26 cellular contexts compared by ENCODE assay signal in the genomic region with DNA sequence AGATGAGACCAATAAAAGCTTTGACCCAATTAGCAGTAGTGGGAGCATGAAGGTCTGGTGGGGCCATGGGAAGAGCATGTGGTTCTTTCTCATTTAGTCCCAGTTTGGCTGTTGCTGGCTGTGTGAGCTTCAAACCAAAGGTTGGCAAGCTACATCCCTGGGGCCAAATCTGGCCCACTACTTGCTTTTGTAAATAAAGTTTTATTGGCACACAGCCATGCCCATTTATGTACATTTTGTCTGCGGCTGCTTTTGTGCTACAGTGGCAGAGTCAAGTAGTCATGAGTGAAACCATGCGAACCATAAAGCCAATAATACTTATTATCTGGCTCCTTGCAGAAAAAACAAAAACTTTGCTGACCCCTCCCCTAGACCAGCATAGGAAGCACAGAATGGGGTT.
"Had no signal": no experiment of that assay in that cellular context is flagged by ENCODE, and none has a peak within 500 bp of the region (broad histone marks: within the 10 kb centered on the region; RNA-seq: fewer than 3 reads in every experiment).

No MANE protein-coding gene starts in this region.

- H3K4me2 ChIP-seq: hepatocyte had no signal

- H3K4me3 ChIP-seq: hepatocyte, left ventricle myocardium inferior, lung, mucosa of descending colon, pancreas, prostate gland, sigmoid colon, spleen, suprapubic skin, thoracic aorta, tibial artery, upper lobe of right lung had no signal

- H3K36me3 ChIP-seq: left ventricle myocardium inferior, pancreas, prostate gland, sigmoid colon, spleen, suprapubic skin, thoracic aorta, tibial artery, upper lobe of right lung had no signal

- H3K4me1 ChIP-seq: pancreas, prostate gland, upper lobe of right lung had no signal

- ATAC-seq: mucosa of descending colon; naive thymus-derived CD4-positive, alpha-beta T cell; pancreas; right cardiac atrium; stimulated activated effector memory CD8-positive, alpha-beta T cell treated with anti-CD3 and anti-CD28 coated beads, Interleukin-12 subunit alpha, Interleukin-12 subunit beta, amount 100 ng/mL, for 72 hours; upper lobe of right lung had no signal

- H2AFZ ChIP-seq: hepatocyte had no signal

- H3K27me3 ChIP-seq: pancreas had no signal

- H3K27ac ChIP-seq: hepatocyte, left ventricle myocardium inferior, pancreas, prostate gland, sigmoid colon, spleen, suprapubic skin, thoracic aorta, tibial artery, upper lobe of right lung had no signal

- H3K9me3 ChIP-seq: left ventricle myocardium inferior, mucosa of descending colon, pancreas, prostate gland, sigmoid colon, spleen, suprapubic skin, thoracic aorta, tibial artery, upper lobe of right lung had no signal

- FAIRE-seq: pancreas, small intestine, urothelium cell line had no signal

- H3K79me2 ChIP-seq: hepatocyte had no signal

- DNase-seq: islet precursor cell; left ventricle myocardium inferior; mesendoderm; midbrain; mucosa of descending colon; naive thymus-derived CD4-positive, alpha-beta T cell; nucleus accumbens; pancreas; posterior cingulate gyrus; retina; right cardiac atrium; sigmoid colon; small intestine; spleen; stimulated activated CD4-positive, alpha-beta T cell treated with anti-CD3 and anti-CD28 coated beads, Interleukin-4, amount 100 ng/mL, for 24 hours; stimulated activated naive CD4-positive, alpha-beta T cell; tibial artery; trophoblast cell; upper lobe of right lung had no signal
